ENCODE assay signal across 26 cellular contexts in the genomic region with DNA sequence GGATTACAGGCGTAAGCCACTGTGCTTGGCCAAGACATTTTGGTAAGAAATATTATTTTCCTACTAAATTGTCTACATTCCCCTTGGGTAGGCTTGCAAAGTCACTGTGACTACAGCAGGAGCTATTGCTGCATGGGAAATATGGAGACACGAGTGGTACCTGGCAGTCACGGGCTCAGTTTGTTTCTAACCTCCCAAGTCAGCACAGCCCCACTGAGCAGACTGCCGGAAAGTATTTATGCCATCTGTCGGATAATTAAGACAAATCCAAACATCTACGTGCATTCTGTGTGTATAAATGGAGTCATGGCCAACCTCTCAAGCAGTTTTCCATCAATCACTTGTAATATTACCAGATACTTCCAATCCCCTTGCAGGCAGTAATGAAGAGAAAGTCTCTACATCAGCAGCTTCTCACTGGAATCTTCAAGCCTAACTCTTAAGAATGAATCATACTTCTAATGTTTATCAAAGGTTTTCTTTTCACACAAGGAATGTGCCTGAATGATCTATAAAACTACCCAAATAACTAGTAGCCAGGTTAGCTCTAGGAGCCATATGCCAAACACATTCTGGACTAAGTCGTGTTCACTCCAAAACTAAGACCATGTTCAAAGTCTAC. TPM values are rescaled to one million over a fixed set of nuclear protein-coding genes. Genes with fewer than 3 reads are reported as not detected.
DNase-seq lines count a peak whose midpoint lies in the region; ATAC-seq and TF ChIP-seq lines count a peak whose summit lies in the region.
"Had no signal": no experiment of that assay in that cellular context is flagged by ENCODE, and none has a peak within 500 bp of the region (broad histone marks: within the 10 kb centered on the region; RNA-seq: fewer than 3 reads in every experiment).

No MANE protein-coding gene starts in this region.

- peaks cover 28% of the 10 kb centered on the region for H3K36me3 Mint-ChIP-seq in activated CD4-positive, alpha-beta memory T cell treated with anti-CD3 and anti-CD28 coated beads for 36 hours
- peaks cover 15% of the 10 kb centered on the region for H3K36me3 Mint-ChIP-seq in neural progenitor cell

- H3K4me3 ChIP-seq in WERI-Rb-1 (ENCODE audit: low read depth, low read length) (no peak overlapping the region), choroid plexus epithelial cell (ENCODE audit: low read depth, low read length) (no peak overlapping the region), neural progenitor cell (no peak overlapping the region)
- H3K4me3 ChIP-seq: BLaER1, body of pancreas, GM23248, MG63, upper lobe of left lung had no signal

- no peaks in the 10 kb centered on the region for H3K79me2 ChIP-seq in neural progenitor cell (ENCODE audit: low read depth)

- no peaks in the 10 kb centered on the region for H3K9me3 ChIP-seq in WERI-Rb-1 (ENCODE audit: severe bottlenecking)
- no peaks in the 10 kb centered on the region for H3K9me3 ChIP-seq in neural progenitor cell (ENCODE audit: low read depth)
- H3K9me3 ChIP-seq: BLaER1, body of pancreas, MG63, upper lobe of left lung had no signal

- H4K20me1 ChIP-seq in neural progenitor cell (ENCODE audit: low read depth), result peaks cover 8% of the 10 kb centered on the region

- H3K36me3 ChIP-seq in WERI-Rb-1 (peaks cover 48% of the 10 kb centered on the region), neural progenitor cell (peaks cover 15% of the 10 kb centered on the region)

- POLR2A ChIA-PET in activated CD4-positive, alpha-beta memory T cell treated with anti-CD3 and anti-CD28 coated beads for 36 hours (lab: Charles Lee), result no interaction called here

- H3K9me3 Mint-ChIP-seq in activated CD4-positive, alpha-beta memory T cell treated with anti-CD3 and anti-CD28 coated beads for 36 hours, result no peaks in the 10 kb centered on the region
- H3K9me3 Mint-ChIP-seq in neural progenitor cell, result no peaks in the 10 kb centered on the region
- H3K9me3 Mint-ChIP-seq: activated CD4-positive, alpha-beta T cell treated with anti-CD3 and anti-CD28 coated beads, Interleukin-2, amount 10 ng/mL, durations not matched to agents 24 days and 14 days; activated T-cell treated with anti-CD3 and anti-CD28 coated beads, Interleukin-2, amount 50 U/mL, for 24 hours; immature natural killer cell; nephron had no signal

- no peaks in the 10 kb centered on the region for H3K4me1 ChIP-seq in neural progenitor cell
- H3K4me1 ChIP-seq: body of pancreas, upper lobe of left lung had no signal

- peak overlapping the region; percentile 33; the same call in 1 of the 2 replicates for H3K27ac ChIP-seq in WERI-Rb-1
- H3K27ac ChIP-seq in neural progenitor cell, result no peak overlapping the region
- H3K27ac ChIP-seq: BLaER1, body of pancreas, GM23248, KMS-11, upper lobe of left lung had no signal

- H3F3A ChIP-seq in neural progenitor cell (ENCODE audit: low read depth), result peaks cover 13% of the 10 kb centered on the region

- H3K4me3 Mint-ChIP-seq in activated CD4-positive, alpha-beta memory T cell treated with anti-CD3 and anti-CD28 coated beads for 36 hours, result no peak overlapping the region
- no peak overlapping the region for H3K4me3 Mint-ChIP-seq in neural progenitor cell
- H3K4me3 Mint-ChIP-seq: activated CD4-positive, alpha-beta T cell treated with anti-CD3 and anti-CD28 coated beads, Interleukin-2, amount 10 ng/mL, durations not matched to agents 24 days and 14 days; activated T-cell treated with anti-CD3 and anti-CD28 coated beads, Interleukin-2, amount 50 U/mL, for 24 hours; immature natural killer cell; nephron had no signal

- CTCF ChIA-PET in activated CD4-positive, alpha-beta memory T cell treated with anti-CD3 and anti-CD28 coated beads for 36 hours (lab: Charles Lee), result interaction anchor here (1.2 to 2.0 kb wide), 2 partner anchors 16 to 742 kb away, joined by 3 to 6 read pairs; no protein-coding TSS in a partner anchor

- no peaks in the 10 kb centered on the region for H3K27me3 Mint-ChIP-seq in activated CD4-positive, alpha-beta memory T cell treated with anti-CD3 and anti-CD28 coated beads for 36 hours
- no peaks in the 10 kb centered on the region for H3K27me3 Mint-ChIP-seq in neural progenitor cell (ENCODE audit: insufficient read depth, low read depth)
- H3K27me3 Mint-ChIP-seq: activated CD4-positive, alpha-beta T cell treated with anti-CD3 and anti-CD28 coated beads, Interleukin-2, amount 10 ng/mL, durations not matched to agents 24 days and 14 days; activated T-cell treated with anti-CD3 and anti-CD28 coated beads, Interleukin-2, amount 50 U/mL, for 24 hours had no signal

- no peaks in the 10 kb centered on the region for H3K4me1 Mint-ChIP-seq in activated CD4-positive, alpha-beta memory T cell treated with anti-CD3 and anti-CD28 coated beads for 36 hours (ENCODE audit: low read depth)
- peaks cover 4% of the 10 kb centered on the region for H3K4me1 Mint-ChIP-seq in neural progenitor cell

- intact Hi-C loops in activated CD4-positive, alpha-beta memory T cell treated with anti-CD3 and anti-CD28 coated beads for 36 hours (cut with micrococcal nuclease), result loop anchor here (5.0 kb wide), 1 partner anchor 581 kb away; no protein-coding TSS in a partner anchor

- peak; percentile 43 for DNase-seq in D341Med (ENCODE audit: low spot score)
- DNase-seq in HCEC 1CT, result peak; percentile 2
- DNase-seq in WERI-Rb-1, result peak; percentile 16
- DNase-seq in choroid plexus epithelial cell (ENCODE audit: low read depth), result peak; percentile 28
- DNase-seq in activated CD4-positive, alpha-beta memory T cell treated with anti-CD3 and anti-CD28 coated beads for 36 hours, result no peak
- DNase-seq in neural progenitor cell (ENCODE audit: low spot score), result no peak
- DNase-seq: activated CD4-positive, alpha-beta T cell treated with anti-CD3 and anti-CD28 coated beads, Interleukin-2, amount 10 ng/mL, durations not matched to agents 24 days and 14 days; activated gamma-delta T cell treated with Interleukin-2 at 50 U/mL for 16 hours; activated T-cell treated with anti-CD3 and anti-CD28 coated beads, Interleukin-2, amount 50 U/mL, for 24 hours; body of pancreas; DMS79; GDM1; GM23248; immature natural killer cell; MG63; NCI-H1105; NCI-H2029; stimulated activated CD4-positive, alpha-beta T cell treated with anti-CD3 and anti-CD28 coated beads, Interleukin-15, amount 100 ng/mL, for 24 hours; stimulated activated CD4-positive, alpha-beta T cell treated with anti-CD3 and anti-CD28 coated beads, Interleukin-4, amount 100 ng/mL, for 4 hours; upper lobe of left lung had no signal

- no peak overlapping the region for H3K27ac Mint-ChIP-seq in activated CD4-positive, alpha-beta memory T cell treated with anti-CD3 and anti-CD28 coated beads for 36 hours
- H3K27ac Mint-ChIP-seq in neural progenitor cell, result no peak overlapping the region
- H3K27ac Mint-ChIP-seq: activated CD4-positive, alpha-beta T cell treated with anti-CD3 and anti-CD28 coated beads, Interleukin-2, amount 10 ng/mL, durations not matched to agents 24 days and 14 days; immature natural killer cell; nephron had no signal

- H3K27me3 ChIP-seq in WERI-Rb-1 (ENCODE audit: insufficient read depth, low read depth, severe bottlenecking), result no peaks in the 10 kb centered on the region
- H3K27me3 ChIP-seq in neural progenitor cell, result no peaks in the 10 kb centered on the region
- H3K27me3 ChIP-seq: BLaER1, body of pancreas, MG63, upper lobe of left lung had no signal

- no peak for ATAC-seq in GM18861 (IDR thresholded peaks at IDR 0.05; ENCODE audit: unreplicated experiment)
- ATAC-seq in GM21576 (IDR thresholded peaks at IDR 0.05; ENCODE audit: unreplicated experiment), result no peak
- ATAC-seq: body of pancreas, left lobe of liver had no signal

- no peak overlapping the region for H3K9ac ChIP-seq in neural progenitor cell
- H3K9ac ChIP-seq: BLaER1, GM23248, KMS-11 had no signal

- TF ChIP-seq CTCF in WERI-Rb-1 (IDR thresholded peaks at IDR 0.05; ENCODE audit: low read depth, low read length) (no peak), choroid plexus epithelial cell (conservative IDR thresholded peaks at IDR 0.05; ENCODE audit: low read depth, low read length) (no peak), neural progenitor cell (IDR thresholded peaks at IDR 0.05) (no peak)

- H2AFZ ChIP-seq in neural progenitor cell (replicated peaks), result no peak overlapping the region
- H2AFZ ChIP-seq: GM23248 had no signal

- no peak overlapping the region for H3K4me2 ChIP-seq in neural progenitor cell
- H3K4me2 ChIP-seq: BLaER1, KMS-11 had no signal

RNA-seq across cellular contexts. Expression of a gene that starts 20.1 kb away (rescaled TPM):
- 100 to 1,000 TPM; 240 to 247 TPM for total RNA-seq in activated CD4-positive, alpha-beta memory T cell treated with anti-CD3 and anti-CD28 coated beads for 36 hours
- total RNA-seq in neural progenitor cell (ENCODE audit: low replicate concordance), result 300 and 420 TPM in 2 replicates

RNA-seq across cellular contexts. Expression of a gene that starts 21.2 kb away (rescaled TPM):
- total RNA-seq in activated CD4-positive, alpha-beta memory T cell treated with anti-CD3 and anti-CD28 coated beads for 36 hours, result 10 to 100 TPM; 21.2 to 22.3 TPM
- 23.0 and 27.1 TPM in 2 replicates for total RNA-seq in neural progenitor cell (ENCODE audit: low replicate concordance)

RNA-seq across cellular contexts. Expression of a gene that starts 51.5 kb away (rescaled TPM):
- 100 to 1,000 TPM; 120 to 126 TPM for total RNA-seq in activated CD4-positive, alpha-beta memory T cell treated with anti-CD3 and anti-CD28 coated beads for 36 hours
- 95.9 and 96.4 TPM in 2 replicates for total RNA-seq in neural progenitor cell (ENCODE audit: low replicate concordance)

Comparison
In these comparisons a context has a peak if more than half of its experiments do, and no peak if none do; other contexts are left out.
1. DNase-seq: peak in D341Med (single experiment), HCEC 1CT (single experiment), WERI-Rb-1 (single experiment) and choroid plexus epithelial cell (single experiment); none in activated CD4-positive, alpha-beta memory T cell treated with anti-CD3 and anti-CD28 coated beads for 36 hours (single experiment) and neural progenitor cell (single experiment).